ENCODE assay signal across 11 cellular contexts in the genomic region with DNA sequence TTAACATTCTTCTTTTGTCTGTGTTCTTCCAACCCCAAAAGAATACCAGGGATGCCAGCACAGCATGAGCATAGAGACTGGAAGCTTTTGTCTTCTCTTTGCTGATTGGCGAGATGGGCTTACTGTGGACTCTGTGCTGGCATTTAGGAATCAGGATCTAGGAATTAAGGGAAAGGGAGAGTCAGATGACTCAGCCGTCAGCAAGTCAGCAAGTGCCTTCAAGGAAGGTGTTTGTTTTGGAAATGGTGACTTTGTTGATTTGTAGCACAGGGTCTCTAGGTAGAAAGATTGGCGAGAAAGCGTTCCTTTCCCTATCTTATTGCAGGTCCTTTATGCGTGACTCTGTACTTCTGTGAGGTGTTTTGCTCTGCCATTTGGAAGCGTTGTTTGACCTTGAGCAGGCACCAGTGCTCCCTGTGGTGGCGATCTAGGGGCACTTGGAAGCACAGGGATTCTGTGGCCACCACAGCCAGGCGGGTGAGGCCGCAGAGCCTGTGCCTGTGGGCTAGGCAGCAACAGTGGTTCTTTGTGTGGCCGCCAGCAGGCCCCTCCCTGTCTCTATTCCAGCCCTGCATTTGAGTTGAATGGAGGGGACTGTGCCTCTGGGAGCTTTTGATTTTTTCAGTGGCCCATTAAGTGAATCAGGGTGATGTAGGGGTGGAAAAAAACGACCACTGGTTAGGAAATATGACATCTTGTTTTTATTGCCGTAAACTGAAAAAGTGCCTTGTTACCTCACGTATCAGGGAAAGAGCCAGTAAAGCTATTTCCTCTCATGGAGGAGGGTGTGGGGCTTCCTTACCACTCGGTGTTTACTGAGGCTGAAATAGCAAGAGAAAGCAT. TPM values are rescaled to one million over a fixed set of nuclear protein-coding genes. Genes with fewer than 3 reads are reported as not detected.
DNase-seq lines count a peak whose midpoint lies in the region; ATAC-seq, FAIRE-seq and TF ChIP-seq lines count a peak whose summit lies in the region.
"Had no signal": no experiment of that assay in that cellular context is flagged by ENCODE, and none has a peak within 500 bp of the region (broad histone marks: within the 10 kb centered on the region; RNA-seq: fewer than 3 reads in every experiment).

No MANE protein-coding gene starts in this region.

- H3K4me1 ChIP-seq in A549 (no peaks in the 10 kb centered on the region), OCI-LY1 (ENCODE audit: insufficient read depth, low read length, severe bottlenecking) (peaks cover 76% of the 10 kb centered on the region), mucosa of descending colon (ENCODE audit: low read depth) (no peaks in the 10 kb centered on the region)

- no peaks in the 10 kb centered on the region for H3K27me3 ChIP-seq in OCI-LY1 (ENCODE audit: insufficient read depth, low read length)

- no peaks in the 10 kb centered on the region for H3K9me3 Mint-ChIP-seq in activated CD4-positive, alpha-beta memory T cell treated with anti-CD3 and anti-CD28 coated beads for 36 hours
- H3K9me3 Mint-ChIP-seq: CD4-positive, CD25-positive, alpha-beta regulatory T cell; T-helper 1 cell treated with Interleukin-12 subunit alpha and Interleukin-12 subunit beta and Interleukin-4 antibody, amounts not matched to agents 30 μg/mL and 1 μg/mL, for 36 hours had no signal

- no peak for TF ChIP-seq CTCF in A549 (IDR thresholded peaks at IDR 0.05)
- TF ChIP-seq CTCF in OCI-LY1 (IDR thresholded peaks at IDR 0.05; ENCODE audit: low read length), result no peak
- no peak for TF ChIP-seq CTCF in fibroblast of pulmonary artery (IDR thresholded peaks at IDR 0.05; ENCODE audit: low read length, missing control alignments)
- TF ChIP-seq CTCF in mucosa of descending colon (IDR thresholded peaks at IDR 0.05), result no peak

- no peaks in the 10 kb centered on the region for H3F3A ChIP-seq in OCI-LY1 (ENCODE audit: insufficient read depth, low read length)

- H2AFZ ChIP-seq in OCI-LY1 (ENCODE audit: low read length), result no peak overlapping the region

- no peaks in the 10 kb centered on the region for H3K4me1 Mint-ChIP-seq in activated CD4-positive, alpha-beta memory T cell treated with anti-CD3 and anti-CD28 coated beads for 36 hours (ENCODE audit: low read depth)
- H3K4me1 Mint-ChIP-seq: CD4-positive, CD25-positive, alpha-beta regulatory T cell had no signal

- H3K4me2 ChIP-seq in A549, result no peak overlapping the region
- H3K4me2 ChIP-seq in OCI-LY1 (ENCODE audit: low read length), result peak overlapping the region; percentile 21; the same call in 1 of the 2 replicates

- peaks cover 57% of the 10 kb centered on the region; the same call in 1 of the 2 replicates for H3K36me3 ChIP-seq in OCI-LY1 (ENCODE audit: insufficient read depth, low read length)
- no peaks in the 10 kb centered on the region for H3K36me3 ChIP-seq in mucosa of descending colon (ENCODE audit: low read depth)

- no peak overlapping the region for H3K27ac Mint-ChIP-seq in activated CD4-positive, alpha-beta memory T cell treated with anti-CD3 and anti-CD28 coated beads for 36 hours
- H3K27ac Mint-ChIP-seq: CD4-positive, CD25-positive, alpha-beta regulatory T cell; T-helper 1 cell treated with Interleukin-12 subunit alpha and Interleukin-12 subunit beta and Interleukin-4 antibody, amounts not matched to agents 30 μg/mL and 1 μg/mL, for 36 hours had no signal

- TF ChIP-seq EP300 in A549 (IDR thresholded peaks at IDR 0.05), result no peak

- intact Hi-C loops in mucosa of descending colon (cut with DNase I, micrococcal nuclease), result no loop called here
- intact Hi-C loops in activated CD4-positive, alpha-beta memory T cell treated with anti-CD3 and anti-CD28 coated beads for 36 hours (cut with micrococcal nuclease), result no loop called here

- 85% methylated on average over 14 of the region's 14 CpGs for WGBS in A549 (ENCODE audit: missing lambda C conversion rate)

- CTCF ChIA-PET in A549 (lab: Yijun Ruan, JAX), result interaction anchor here (0.6 to 1.5 kb wide), 3 partner anchors 20 to 205 kb away, joined by 3 to 4 read pairs (median 3); no protein-coding TSS in a partner anchor
- CTCF ChIA-PET in activated CD4-positive, alpha-beta memory T cell treated with anti-CD3 and anti-CD28 coated beads for 36 hours (lab: Charles Lee), result no interaction called here

- H3K9ac ChIP-seq in OCI-LY1 (ENCODE audit: low read length), result peak overlapping the region; percentile 30; the same call in 1 of the 2 replicates

- no peak overlapping the region for H3K4me3 ChIP-seq in A549
- peak overlapping the region; percentile 2 for H3K4me3 ChIP-seq in OCI-LY1 (ENCODE audit: low read depth, low read length, poor library complexity, severe bottlenecking)
- no peak overlapping the region for H3K4me3 ChIP-seq in fibroblast of pulmonary artery (replicated peaks; ENCODE audit: low read depth, low read length)
- no peak overlapping the region for H3K4me3 ChIP-seq in mucosa of descending colon

- no peaks in the 10 kb centered on the region for H3K27me3 Mint-ChIP-seq in activated CD4-positive, alpha-beta memory T cell treated with anti-CD3 and anti-CD28 coated beads for 36 hours
- H3K27me3 Mint-ChIP-seq: CD4-positive, CD25-positive, alpha-beta regulatory T cell had no signal

- H3K79me2 ChIP-seq in OCI-LY1 (ENCODE audit: insufficient read depth, low read length), result no peaks in the 10 kb centered on the region

- DNase-seq in A549 (ENCODE audit: low read depth in 1 of 2, low spot score in 1 of 2), result peak in 1 of 2 experiments; percentile 29
- peak; percentile 29 for DNase-seq in fibroblast of pulmonary artery (ENCODE audit: low read depth)
- DNase-seq in mucosa of descending colon, result peak in 1 of 3 donors; percentile 51
- no peak for DNase-seq in activated CD4-positive, alpha-beta memory T cell treated with anti-CD3 and anti-CD28 coated beads for 36 hours
- no peak for DNase-seq in HuH-7.5 (ENCODE audit: low spot score)
- DNase-seq: CD4-positive, CD25-positive, alpha-beta regulatory T cell; Karpas-422 had no signal

- TF ChIP-seq RAD21 in A549 (conservative IDR thresholded peaks at IDR 0.05 in 1 of 2, IDR thresholded peaks at IDR 0.05 in 1 of 2), result no peak

- TF ChIP-seq POLR2A in A549 (IDR thresholded peaks at IDR 0.05; ENCODE audit: low read length), result no peak

- peak; percentile 46 for FAIRE-seq in A549 (lab: Jason Lieb, UNC)

- H3K9me3 ChIP-seq in A549 (no peaks in the 10 kb centered on the region), OCI-LY1 (ENCODE audit: low read length) (no peaks in the 10 kb centered on the region), mucosa of descending colon (no peaks in the 10 kb centered on the region)

- POLR2A ChIA-PET in A549 (lab: Yijun Ruan, JAX), result no interaction called here
- POLR2A ChIA-PET in activated CD4-positive, alpha-beta memory T cell treated with anti-CD3 and anti-CD28 coated beads for 36 hours (lab: Charles Lee), result no interaction called here

- H3K36me3 Mint-ChIP-seq in activated CD4-positive, alpha-beta memory T cell treated with anti-CD3 and anti-CD28 coated beads for 36 hours, result peaks cover 25% of the 10 kb centered on the region

- no peaks in the 10 kb centered on the region for H3K9me2 ChIP-seq in OCI-LY1 (ENCODE audit: low read depth, low read length)

- H3K4me3 Mint-ChIP-seq in activated CD4-positive, alpha-beta memory T cell treated with anti-CD3 and anti-CD28 coated beads for 36 hours, result no peak overlapping the region
- H3K4me3 Mint-ChIP-seq: CD4-positive, CD25-positive, alpha-beta regulatory T cell; T-helper 1 cell treated with Interleukin-12 subunit alpha and Interleukin-12 subunit beta and Interleukin-4 antibody, amounts not matched to agents 30 μg/mL and 1 μg/mL, for 36 hours had no signal

- H3K27ac ChIP-seq in A549 (no peak overlapping the region), OCI-LY1 (ENCODE audit: low read depth, low read length, poor library complexity, severe bottlenecking) (peak overlapping the region; percentile 85)

- ATAC-seq in A549 (peak in 1 of 2 experiments; percentile 34; a peak in 2 of 6 replicates), mucosa of descending colon (peak; percentile 76), GM19324 (IDR thresholded peaks at IDR 0.05; ENCODE audit: low FRiP score, unreplicated experiment) (no peak), GM21367 (IDR thresholded peaks at IDR 0.05; ENCODE audit: unreplicated experiment) (no peak)

- H4K20me1 ChIP-seq in OCI-LY1 (ENCODE audit: insufficient read depth, low read length), result no peaks in the 10 kb centered on the region

TF ChIP-seq in A549, 52 proteins besides CTCF, POLR2A, EP300 and RAD21 (continues in another document):
- no peak for TF ChIP-seq SMC3 (IDR thresholded peaks at IDR 0.05)
- TF ChIP-seq, protein P1, sequence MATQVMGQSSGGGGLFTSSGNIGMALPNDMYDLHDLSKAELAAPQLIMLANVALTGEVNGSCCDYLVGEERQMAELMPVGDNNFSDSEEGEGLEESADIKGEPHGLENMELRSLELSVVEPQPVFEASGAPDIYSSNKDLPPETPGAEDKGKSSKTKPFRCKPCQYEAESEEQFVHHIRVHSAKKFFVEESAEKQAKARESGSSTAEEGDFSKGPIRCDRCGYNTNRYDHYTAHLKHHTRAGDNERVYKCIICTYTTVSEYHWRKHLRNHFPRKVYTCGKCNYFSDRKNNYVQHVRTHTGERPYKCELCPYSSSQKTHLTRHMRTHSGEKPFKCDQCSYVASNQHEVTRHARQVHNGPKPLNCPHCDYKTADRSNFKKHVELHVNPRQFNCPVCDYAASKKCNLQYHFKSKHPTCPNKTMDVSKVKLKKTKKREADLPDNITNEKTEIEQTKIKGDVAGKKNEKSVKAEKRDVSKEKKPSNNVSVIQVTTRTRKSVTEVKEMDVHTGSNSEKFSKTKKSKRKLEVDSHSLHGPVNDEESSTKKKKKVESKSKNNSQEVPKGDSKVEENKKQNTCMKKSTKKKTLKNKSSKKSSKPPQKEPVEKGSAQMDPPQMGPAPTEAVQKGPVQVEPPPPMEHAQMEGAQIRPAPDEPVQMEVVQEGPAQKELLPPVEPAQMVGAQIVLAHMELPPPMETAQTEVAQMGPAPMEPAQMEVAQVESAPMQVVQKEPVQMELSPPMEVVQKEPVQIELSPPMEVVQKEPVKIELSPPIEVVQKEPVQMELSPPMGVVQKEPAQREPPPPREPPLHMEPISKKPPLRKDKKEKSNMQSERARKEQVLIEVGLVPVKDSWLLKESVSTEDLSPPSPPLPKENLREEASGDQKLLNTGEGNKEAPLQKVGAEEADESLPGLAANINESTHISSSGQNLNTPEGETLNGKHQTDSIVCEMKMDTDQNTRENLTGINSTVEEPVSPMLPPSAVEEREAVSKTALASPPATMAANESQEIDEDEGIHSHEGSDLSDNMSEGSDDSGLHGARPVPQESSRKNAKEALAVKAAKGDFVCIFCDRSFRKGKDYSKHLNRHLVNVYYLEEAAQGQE (IDR thresholded peaks at IDR 0.05), result no peak
- no peak for TF ChIP-seq JUN (IDR thresholded peaks at IDR 0.05)
- TF ChIP-seq KDM5A (IDR thresholded peaks at IDR 0.05), result no peak
- TF ChIP-seq BHLHE40 (IDR thresholded peaks at IDR 0.05; ENCODE audit: low read depth, low read length), result no peak

RNA-seq across cellular contexts. Expression of a gene that starts 19.0 kb away (rescaled TPM):
- polyA plus RNA-seq in A549 (2011; rRNA removed) (22.1 and 22.2 TPM in 2 replicates), A549 (2017; fragmentation: RNase III; extraction: RNeasy Plus Mini Kit Qiagen cat#74134 plus additional on column Dnase treatment) (17.4 to 18.2 TPM (median 17.4 TPM) in 3 replicates)
- polyA plus RNA-seq in A549 (2012; cell fraction: cytosol; rRNA removed), result 5.2 and 6.2 TPM in 2 replicates
- 15.7 and 20.4 TPM in 2 replicates for polyA plus RNA-seq in A549 (2012; cell fraction: nucleus; rRNA removed)
- polyA minus RNA-seq in A549 (2011; rRNA and poly(A)+ RNA removed), result 8.1 and 11.1 TPM in 2 replicates
- 10 to 100 TPM; 15.2 to 27.5 (median 20.4) TPM for total RNA-seq in mucosa of descending colon
- total RNA-seq in activated CD4-positive, alpha-beta memory T cell treated with anti-CD3 and anti-CD28 coated beads for 36 hours, result 10 to 100 TPM; 12.6 to 15.0 TPM
